1 cellular context compared by ENCODE assay signal in genomic region chr2:186485576-186485870, GRCh38.
TF ChIP-seq lines count a peak whose summit lies in the region.

No MANE protein-coding gene starts in this region.

TF ChIP-seq in HepG2, 621 proteins besides CTCF, POLR2A, EP300 and RAD21 (continued from another document):
- TF ChIP-seq SKIL (CRISPR knock-in tag; IDR thresholded peaks at IDR 0.05; ENCODE audit: borderline replicate concordance) (no peak), ZNF672 (CRISPR knock-in tag; IDR thresholded peaks at IDR 0.05) (no peak), ATRX (CRISPR knock-in tag; IDR thresholded peaks at IDR 0.05; ENCODE audit: borderline replicate concordance) (no peak), ZNF576 (CRISPR knock-in tag; IDR thresholded peaks at IDR 0.05) (no peak), ZNF337 (CRISPR knock-in tag; IDR thresholded peaks at IDR 0.05; ENCODE audit: borderline replicate concordance, low read depth) (no peak), TP53 (CRISPR knock-in tag; conservative IDR thresholded peaks at IDR 0.05) (no peak)
